In the genomic region with DNA sequence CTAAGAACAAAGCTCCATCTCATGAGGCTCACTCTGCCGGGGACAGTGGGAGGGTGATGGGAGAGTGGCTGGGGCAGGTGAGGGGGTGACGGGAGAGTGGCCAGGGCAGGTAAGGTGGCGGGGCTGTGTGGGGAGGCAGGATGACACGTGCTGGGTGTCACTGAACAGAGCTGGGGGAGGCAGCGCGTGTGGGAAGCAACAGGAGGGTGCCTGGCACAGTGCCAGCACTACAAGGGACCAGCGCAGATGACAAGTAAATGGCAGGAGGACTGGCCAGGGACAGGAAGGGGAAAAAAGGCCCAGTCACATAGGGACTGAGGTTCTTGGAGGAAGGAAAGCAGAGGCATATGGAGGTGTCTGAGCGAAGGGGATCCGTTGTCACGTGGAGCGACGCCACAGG, we compare ENCODE assay signal across 18 cellular contexts.
"Had no signal": no experiment of that assay in that cellular context is flagged by ENCODE, and none has a peak within 500 bp of the region (broad histone marks: within the 10 kb centered on the region; RNA-seq: fewer than 3 reads in every experiment).

No MANE protein-coding gene starts in this region.

- H3K9me3 ChIP-seq: breast epithelium, neutrophil, pancreas, right lobe of liver, suprapubic skin, transverse colon had no signal

- H3K4me3 ChIP-seq: breast epithelium, pancreas, right lobe of liver, suprapubic skin, transverse colon had no signal

- H3K36me3 ChIP-seq: breast epithelium, pancreas, right lobe of liver had no signal

- ATAC-seq: naive thymus-derived CD4-positive, alpha-beta T cell; pancreas had no signal

- DNase-seq: activated B cell treated with CpG ODN at 0.5 μM for 24 hours; activated CD4-positive, alpha-beta T cell treated with anti-CD3 and anti-CD28 coated beads for 4 hours; activated gamma-delta T cell; cortex of kidney; erythroblast; head of caudate nucleus; immature natural killer cell; naive thymus-derived CD4-positive, alpha-beta T cell; right lobe of liver; small intestine; stimulated activated CD4-positive, alpha-beta T cell treated with anti-CD3 and anti-CD28 coated beads, Interleukin-15, amount 100 ng/mL, for 24 hours; stimulated activated CD4-positive, alpha-beta T cell treated with anti-CD3 and anti-CD28 coated beads, Interleukin-4, amount 100 ng/mL, for 1 hour; stimulated activated naive CD8-positive, alpha-beta T cell treated with anti-CD3 and anti-CD28 coated beads, Interleukin-15, amount 100 ng/mL, for 72 hours; transverse colon had no signal

- H3K27ac ChIP-seq: breast epithelium, neutrophil, pancreas, right lobe of liver, suprapubic skin, transverse colon had no signal

- H3K27me3 ChIP-seq: breast epithelium, neutrophil, pancreas, right lobe of liver, suprapubic skin, transverse colon had no signal

- H3K4me1 ChIP-seq: breast epithelium, pancreas, right lobe of liver, suprapubic skin, transverse colon had no signal
